Comparison of ENCODE assay signal across 18 cellular contexts in the genomic region with DNA sequence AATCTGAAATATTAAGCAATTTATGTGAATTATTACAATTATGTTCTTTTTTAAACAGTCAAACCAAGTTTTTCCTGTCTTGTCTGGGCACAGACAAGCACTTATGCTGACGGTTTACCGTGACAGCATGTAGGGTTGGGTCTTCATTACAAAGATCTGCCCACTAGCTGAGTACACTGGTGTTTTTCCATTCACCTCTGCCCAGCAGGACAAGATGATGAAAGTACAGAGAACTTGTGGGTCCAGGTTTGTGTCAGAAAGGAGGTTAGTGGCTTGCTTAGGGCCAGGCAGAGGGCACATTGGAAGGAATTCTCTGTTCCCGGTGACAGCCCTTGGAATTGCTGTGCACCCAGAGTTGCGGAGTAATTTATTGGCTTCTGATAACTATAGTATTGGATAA. TPM values are rescaled to one million over a fixed set of nuclear protein-coding genes. Genes with fewer than 3 reads are reported as not detected.
DNase-seq lines count a peak whose midpoint lies in the region; ATAC-seq and TF ChIP-seq lines count a peak whose summit lies in the region.
"Had no signal": no experiment of that assay in that cellular context is flagged by ENCODE, and none has a peak within 500 bp of the region (broad histone marks: within the 10 kb centered on the region; RNA-seq: fewer than 3 reads in every experiment).

No MANE protein-coding gene starts in this region.

- H3K4me3 ChIP-seq in OCI-LY3 (ENCODE audit: low read length) (no peak overlapping the region), mesenchymal stem cell (ENCODE audit: insufficient read depth in 1 of 2, low read depth in 1 of 2, low read length in 2 of 2) (no peak overlapping the region)
- H3K4me3 ChIP-seq: GM12878, GM23338, MG63 had no signal

- H2BK15ac ChIP-seq in mesenchymal stem cell (ENCODE audit: low read depth, poor library complexity, severe bottlenecking) = no peak overlapping the region

- H3K9ac ChIP-seq in OCI-LY3 (ENCODE audit: low read length) = no peak overlapping the region
- peak overlapping the region; percentile 79 for H3K9ac ChIP-seq in mesenchymal stem cell (ENCODE audit: low read length)

- H3K9me3 ChIP-seq in OCI-LY3 (ENCODE audit: insufficient read depth, low read length) (no peaks in the 10 kb centered on the region), mesenchymal stem cell (ENCODE audit: control insufficient read depth, low read length) (no peaks in the 10 kb centered on the region)
- H3K9me3 ChIP-seq: MG63 had no signal

- H3K27me3 ChIP-seq in OCI-LY3 (ENCODE audit: low read depth, low read length) = no peaks in the 10 kb centered on the region
- no peaks in the 10 kb centered on the region for H3K27me3 ChIP-seq in mesenchymal stem cell (ENCODE audit: control insufficient read depth in 1 of 2, insufficient read depth in 1 of 2, low read length in 2 of 2)
- H3K27me3 ChIP-seq: MG63 had no signal

- no peaks in the 10 kb centered on the region for H3K79me1 ChIP-seq in mesenchymal stem cell (replicated peaks; ENCODE audit: low read length, poor library complexity, severe bottlenecking)

- H3K4me1 ChIP-seq in OCI-LY3 (ENCODE audit: low read length) (peaks cover 65% of the 10 kb centered on the region), mesenchymal stem cell (ENCODE audit: control insufficient read depth, insufficient read depth, low read depth, low read length) (peaks cover 7% of the 10 kb centered on the region)

- H2BK5ac ChIP-seq in mesenchymal stem cell (ENCODE audit: low read depth, low read length, poor library complexity, severe bottlenecking) = no peak overlapping the region

- H4K20me1 ChIP-seq in OCI-LY3 (ENCODE audit: insufficient read depth, low read length) = peaks cover 23% of the 10 kb centered on the region

- 66% methylated on average over 2 of the region's 4 CpGs for WGBS in mesenchymal stem cell

- ATAC-seq in esophagus mucosa (peak; percentile 16), GM18909 (IDR thresholded peaks at IDR 0.05; ENCODE audit: poor library complexity, unreplicated experiment) (no peak)
- ATAC-seq: GM12878, GM23338 had no signal

- H4K8ac ChIP-seq in mesenchymal stem cell (ENCODE audit: low read length) = no peak overlapping the region

- TF ChIP-seq CTCF in OCI-LY3 (IDR thresholded peaks at IDR 0.05; ENCODE audit: low read depth, low read length) = no peak

- H3K27ac ChIP-seq in OCI-LY3 (ENCODE audit: low read length) (peak overlapping the region; percentile 98), mesenchymal stem cell (ENCODE audit: low read length, poor library complexity, severe bottlenecking) (no peak overlapping the region)

- H2BK12ac ChIP-seq in mesenchymal stem cell (ENCODE audit: low read length in 2 of 2) = no peak overlapping the region

- no peak overlapping the region for H3K23ac ChIP-seq in mesenchymal stem cell (ENCODE audit: low read length in 2 of 2)

- H3K4me2 ChIP-seq in OCI-LY3 (ENCODE audit: low read length) (no peak overlapping the region), mesenchymal stem cell (ENCODE audit: low read length, poor library complexity, severe bottlenecking) (no peak overlapping the region)
- H3K4me2 ChIP-seq: GM23338 had no signal

- DNase-seq in DMS53 (lab: John Stamatoyannopoulos, UW) (peak; percentile 13), DMS53 treated with DMSO at 0.1 percent for 48 hours (lab: John Stamatoyannopoulos, UW; ENCODE audit: unreplicated experiment) (no peak), mesenchymal stem cell (no peak), NCI-H2196 (lab: John Stamatoyannopoulos, UW; ENCODE audit: unreplicated experiment) (no peak), T-helper 1 cell (no peak)
- DNase-seq: 8988T; CD8-positive, alpha-beta T cell; GDM1; MG63; NCI-H1105 treated with DMSO at 0.1 percent for 48 hours; NCI-H187 treated with DMSO at 0.1 percent for 48 hours; NK-92 treated with Interleukin-12 subunit alpha and Interleukin-12 subunit beta, amount 100 ng/mL, for 24 hours; RPMI8226 had no signal

- no peak overlapping the region for H2AK5ac ChIP-seq in mesenchymal stem cell (ENCODE audit: low read length, severe bottlenecking)

- peak overlapping the region in 1 of 2 experiments; percentile 5 for H3K18ac ChIP-seq in mesenchymal stem cell (ENCODE audit: low read depth in 1 of 2, low read length in 2 of 2)

- no peak overlapping the region for H3K14ac ChIP-seq in mesenchymal stem cell (ENCODE audit: low read length in 2 of 2)

- H3K36me3 ChIP-seq in OCI-LY3 (replicated peaks; ENCODE audit: low read depth, low read length) (peaks cover 28% of the 10 kb centered on the region), mesenchymal stem cell (ENCODE audit: control insufficient read depth in 1 of 2, insufficient read depth in 2 of 2, low read depth in 1 of 2, low read length in 2 of 2) (peaks cover 4 to 32% of the 10 kb centered on the region in 2 experiments)

- H3K4ac ChIP-seq in mesenchymal stem cell (ENCODE audit: low read depth in 1 of 2, low read length in 2 of 2) = no peak overlapping the region

- H4K91ac ChIP-seq in mesenchymal stem cell (ENCODE audit: low read length) = no peak overlapping the region

- H2AFZ ChIP-seq in OCI-LY3 (ENCODE audit: low read depth, low read length) (no peak overlapping the region), mesenchymal stem cell (ENCODE audit: low read depth, low read length) (no peak overlapping the region)
- H2AFZ ChIP-seq: GM23338 had no signal

- H2BK120ac ChIP-seq in mesenchymal stem cell (ENCODE audit: low read depth, low read length) = no peak overlapping the region

- H3K79me2 ChIP-seq in OCI-LY3 (ENCODE audit: low read length) = peaks cover 3% of the 10 kb centered on the region; the same call in 1 of the 2 replicates

RNA-seq across cellular contexts. Expression of gene NABP1, which starts 14.0 kb away (rescaled TPM):
- total RNA-seq in esophagus mucosa = 32.8 TPM
- 21.4 TPM for polyA plus RNA-seq in mesenchymal stem cell (2013, experiment 1 of 2)
- polyA plus RNA-seq in mesenchymal stem cell (2013, experiment 2 of 2) = 22.3 TPM
